8 cellular contexts compared by ENCODE assay signal in the genomic region with DNA sequence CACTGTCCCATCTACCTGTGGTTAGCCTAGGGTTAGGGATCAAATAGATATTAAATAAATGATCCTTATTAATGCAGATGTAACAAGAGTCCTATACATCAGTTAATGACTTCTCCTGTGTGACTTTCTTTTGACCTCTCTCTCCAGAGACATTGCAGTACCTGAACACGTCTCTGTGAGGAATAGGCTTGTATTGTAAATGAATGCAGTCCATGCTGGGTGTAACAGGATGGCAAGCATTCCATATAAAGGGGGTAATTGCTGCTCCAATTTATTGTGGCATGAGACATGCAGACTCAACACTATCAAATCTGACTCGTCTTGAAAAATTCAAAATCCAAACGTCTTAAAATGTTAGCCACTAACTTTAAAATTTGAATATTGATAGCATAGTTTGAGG.
"Had no signal": no experiment of that assay in that cellular context is flagged by ENCODE, and none has a peak within 500 bp of the region (broad histone marks: within the 10 kb centered on the region; RNA-seq: fewer than 3 reads in every experiment).

No MANE protein-coding gene starts in this region.

- ATAC-seq: GM23338, K562 had no signal

- H3K4me3 ChIP-seq: GM23338, K562 had no signal

- H3K27ac Mint-ChIP-seq: GM23338, H9 had no signal

- H3K9me3 Mint-ChIP-seq: GM23338 had no signal

- DNase-seq: H9, HCEC 1CT, IMR-90 had no signal

- H3K4me3 Mint-ChIP-seq: GM23338, H9 had no signal

- FAIRE-seq: H1, H54, HTR-8/SVneo, K562 had no signal
